In the genomic region with DNA sequence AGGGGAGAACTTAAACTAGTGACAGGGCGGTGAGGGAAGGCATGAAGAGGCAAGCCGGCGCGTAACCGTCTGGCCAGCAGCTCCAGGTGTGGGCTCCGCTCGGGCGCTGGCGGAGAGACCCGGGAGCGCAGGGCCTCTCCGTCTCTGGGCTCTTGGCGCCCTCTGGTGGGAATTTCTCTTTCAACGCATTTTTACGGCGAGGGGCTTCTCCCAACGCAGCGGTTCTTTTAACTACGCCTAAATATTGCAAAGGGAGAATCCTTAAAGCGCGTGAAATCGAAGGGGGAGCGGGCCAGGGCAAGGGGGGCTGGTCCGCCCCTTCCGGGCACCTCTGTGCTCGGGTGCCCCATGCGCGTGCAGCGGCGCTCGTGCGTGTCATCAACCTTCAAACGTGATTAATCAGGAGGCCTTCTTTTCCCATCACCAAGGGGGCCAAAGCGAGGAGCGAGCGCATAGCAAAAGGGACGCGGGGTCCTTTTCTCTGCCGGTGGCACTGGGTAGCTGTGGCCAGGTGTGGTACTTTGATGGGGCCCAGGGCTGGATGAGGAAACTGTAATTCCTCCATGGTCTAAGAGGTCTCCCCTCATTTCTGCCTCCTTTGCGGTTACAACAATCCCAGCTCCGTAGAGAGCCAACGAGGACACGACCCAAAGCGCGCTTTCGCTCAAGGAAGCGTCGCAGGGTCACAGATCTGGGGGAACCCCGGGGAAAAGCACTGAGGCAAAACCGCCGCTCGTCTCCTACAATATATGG, we compare ENCODE assay signal across 8 cellular contexts. TPM values are rescaled to one million over a fixed set of nuclear protein-coding genes. Genes with fewer than 3 reads are reported as not detected.
A peak's percentile ranks its signal among the peaks of the same experiment; 100 is the strongest.
DNase-seq lines count a peak whose midpoint lies in the region; ATAC-seq, FAIRE-seq and TF ChIP-seq lines count a peak whose summit lies in the region.

No MANE protein-coding gene starts in this region.

- DNase-seq in H54 (ENCODE audit: insufficient read length, low spot score) (peak; percentile 53), NCI-H2171 (lab: John Stamatoyannopoulos, UW) (peak; percentile 83), left lobe of liver (ENCODE audit: low spot score) (peak; percentile 54)
- DNase-seq in central memory CD8-positive, alpha-beta T cell (ENCODE audit: low spot score in 2 of 2), result peak in 1 of 2 donors; percentile 44
- peak; percentile 64 for DNase-seq in stimulated activated CD4-positive, alpha-beta T cell treated with anti-CD3 and anti-CD28 coated beads, Interleukin-4, amount 100 ng/mL, for 1 hour

- peaks cover 49% of the 10 kb centered on the region for H3K4me1 Mint-ChIP-seq in central memory CD8-positive, alpha-beta T cell

- H3K9me3 Mint-ChIP-seq in central memory CD8-positive, alpha-beta T cell, result no peaks in the 10 kb centered on the region

- TF ChIP-seq CTCF in C4-2B (conservative IDR thresholded peaks at IDR 0.05), result peak; percentile 90
- peak; percentile 92 for TF ChIP-seq CTCF in VCaP (conservative IDR thresholded peaks at IDR 0.05)

- peak overlapping the region; percentile 29 for H3K27ac Mint-ChIP-seq in central memory CD8-positive, alpha-beta T cell (ENCODE audit: low read depth)

- H3K27ac ChIP-seq in C4-2B (no peak overlapping the region), VCaP (peak overlapping the region; percentile 71)

- peaks cover 84% of the 10 kb centered on the region for H3K27me3 Mint-ChIP-seq in central memory CD8-positive, alpha-beta T cell

- H3K36me3 Mint-ChIP-seq in central memory CD8-positive, alpha-beta T cell (ENCODE audit: insufficient read depth), result peaks cover 35% of the 10 kb centered on the region

- no peak for TF ChIP-seq POLR2A in H54 (IDR thresholded peaks at IDR 0.05; ENCODE audit: low read depth, low read length)

- H3K4me3 Mint-ChIP-seq in central memory CD8-positive, alpha-beta T cell, result peak overlapping the region; percentile 64

- peak; percentile 33 for ATAC-seq in central memory CD8-positive, alpha-beta T cell (replicated peaks; ENCODE audit: extremely low read depth, poor library complexity, severe bottlenecking)
- ATAC-seq in left lobe of liver (peak; percentile 74), HG02970 (IDR thresholded peaks at IDR 0.05; ENCODE audit: low FRiP score, unreplicated experiment) (no peak)

- FAIRE-seq in H54 (lab: Jason Lieb, UNC), result no peak

RNA-seq across cellular contexts. Expression of gene GAD1, which starts 0.8 kb away (rescaled TPM):
- not detected for total RNA-seq in left lobe of liver

RNA-seq across cellular contexts. Expression of gene ERICH2, which starts 45.7 kb away (rescaled TPM):
- total RNA-seq in left lobe of liver, result 1.5 TPM
